In genomic region chr9:12954441-12954840, GRCh38 we compare ENCODE assay signal across 1 cellular context.
TF ChIP-seq lines count a peak whose summit lies in the region.

No MANE protein-coding gene starts in this region.

TF ChIP-seq in GM23338, 12 proteins besides CTCF, POLR2A, EP300 and RAD21 (continued from another document):
- TF ChIP-seq ZNF331 (CRISPR knock-in tag; IDR thresholded peaks at IDR 0.05; ENCODE audit: low read depth) (no peak), STAT1 (IDR thresholded peaks at IDR 0.05; ENCODE audit: unreplicated experiment) (no peak), ZNF462 (CRISPR knock-in tag; IDR thresholded peaks at IDR 0.05) (no peak), REST (IDR thresholded peaks at IDR 0.05; ENCODE audit: unreplicated experiment) (no peak)
